9 cellular contexts compared by ENCODE assay signal in genomic region chr14:21039059-21039422, GRCh38. TPM values are rescaled to one million over a fixed set of nuclear protein-coding genes. Genes with fewer than 3 reads are reported as not detected.
DNase-seq lines count a peak whose midpoint lies in the region; ATAC-seq and TF ChIP-seq lines count a peak whose summit lies in the region.
"Had no signal": no experiment of that assay in that cellular context is flagged by ENCODE, and none has a peak within 500 bp of the region (broad histone marks: within the 10 kb centered on the region; RNA-seq: fewer than 3 reads in every experiment).

No MANE protein-coding gene starts in this region.

- peaks cover 17% of the 10 kb centered on the region for H3K27me3 Mint-ChIP-seq in activated T-helper 1 cell treated with anti-CD3 and anti-CD28 coated beads, Interleukin-12 subunit alpha, Interleukin-12 subunit beta, Interleukin-2, Interleukin-4 antibody, amounts not matched to agents 30 ng/mL and 10 ng/mL and 1 ng/mL, durations not matched to agents 14 hours and 24 hours and 36 hours (ENCODE audit: insufficient read depth)

- DNase-seq in NCI-H2029 (lab: John Stamatoyannopoulos, UW), result peak; percentile 65
- DNase-seq in colonic mucosa, result peak; percentile 88
- peak; percentile 82 to 94 (median 92) for DNase-seq in right lobe of liver
- peak in 48 of 49 donors; percentile 28 to 88 (median 78) for DNase-seq in substantia nigra (lab: John Stamatoyannopoulos, UW)
- no peak for DNase-seq in ecto neural progenitor cell (ENCODE audit: low spot score)
- no peak for DNase-seq in activated T-helper 1 cell treated with anti-CD3 and anti-CD28 coated beads, Interleukin-12 subunit alpha, Interleukin-12 subunit beta, Interleukin-2, Interleukin-4 antibody, amounts not matched to agents 30 ng/mL and 10 ng/mL and 1 ng/mL, durations not matched to agents 14 hours and 24 hours and 36 hours (ENCODE audit: low spot score)
- DNase-seq in germinal center (ENCODE audit: low spot score), result no peak
- DNase-seq: activated naive CD4-positive, alpha-beta T cell had no signal

- H3K4me3 ChIP-seq in colonic mucosa, result no peak overlapping the region
- H3K4me3 ChIP-seq in right lobe of liver, result no peak overlapping the region

- no peak overlapping the region for H3K27ac Mint-ChIP-seq in activated T-helper 1 cell treated with anti-CD3 and anti-CD28 coated beads, Interleukin-12 subunit alpha, Interleukin-12 subunit beta, Interleukin-2, Interleukin-4 antibody, amounts not matched to agents 30 ng/mL and 10 ng/mL and 1 ng/mL, durations not matched to agents 14 hours and 24 hours and 36 hours

- H3K27ac ChIP-seq in colonic mucosa (peak overlapping the region; percentile 69), right lobe of liver (peak overlapping the region; percentile 40 to 56 (median 46)), substantia nigra (ENCODE audit: low read depth, low read length, poor library complexity, severe bottlenecking) (peak overlapping the region; percentile 95)

- peak overlapping the region in 1 of 2 donors; percentile 30 for H3K9ac ChIP-seq in colonic mucosa (ENCODE audit: low read depth in 2 of 2, low read length in 2 of 2)

- no peaks in the 10 kb centered on the region for H3K9me3 ChIP-seq in colonic mucosa
- H3K9me3 ChIP-seq in right lobe of liver, result no peaks in the 10 kb centered on the region

- TF ChIP-seq CTCF in colonic mucosa (IDR thresholded peaks at IDR 0.05) (no peak), right lobe of liver (IDR thresholded peaks at IDR 0.05) (no peak)

- H3K36me3 Mint-ChIP-seq in activated T-helper 1 cell treated with anti-CD3 and anti-CD28 coated beads, Interleukin-12 subunit alpha, Interleukin-12 subunit beta, Interleukin-2, Interleukin-4 antibody, amounts not matched to agents 30 ng/mL and 10 ng/mL and 1 ng/mL, durations not matched to agents 14 hours and 24 hours and 36 hours (ENCODE audit: low read depth), result no peaks in the 10 kb centered on the region

- TF ChIP-seq POLR2A in right lobe of liver (IDR thresholded peaks at IDR 0.05), result peak; percentile 29

- H3K36me3 ChIP-seq in colonic mucosa (no peaks in the 10 kb centered on the region), right lobe of liver (no peaks in the 10 kb centered on the region)

- H3K4me1 Mint-ChIP-seq in activated T-helper 1 cell treated with anti-CD3 and anti-CD28 coated beads, Interleukin-12 subunit alpha, Interleukin-12 subunit beta, Interleukin-2, Interleukin-4 antibody, amounts not matched to agents 30 ng/mL and 10 ng/mL and 1 ng/mL, durations not matched to agents 14 hours and 24 hours and 36 hours (ENCODE audit: low read depth), result no peaks in the 10 kb centered on the region

- H3K27me3 ChIP-seq in colonic mucosa (no peaks in the 10 kb centered on the region), right lobe of liver (no peaks in the 10 kb centered on the region)

- H3K4me1 ChIP-seq in colonic mucosa (peaks cover 6% of the 10 kb centered on the region), right lobe of liver (peaks cover 2 to 56% (median 17%) of the 10 kb centered on the region in 4 donors)

- 13% methylated on average over 6 of the region's 7 CpGs for WGBS in right lobe of liver (ENCODE audit: insufficient coverage, low coverage, low lambda C conversion rate, missing lambda C conversion rate)

- intact Hi-C loops in colonic mucosa (cut with DNase I), result loop anchor here (10.0 kb wide), 1 partner anchor 184 kb away; no protein-coding TSS in a partner anchor
- intact Hi-C loops in right lobe of liver (cut with DNase I), result no loop called here
- intact Hi-C loops in activated T-helper 1 cell treated with anti-CD3 and anti-CD28 coated beads, Interleukin-12 subunit alpha, Interleukin-12 subunit beta, Interleukin-2, Interleukin-4 antibody, amounts not matched to agents 30 ng/mL and 10 ng/mL and 1 ng/mL, durations not matched to agents 14 hours and 24 hours and 36 hours (cut with micrococcal nuclease), result no loop called here

- H3K4me3 Mint-ChIP-seq in activated T-helper 1 cell treated with anti-CD3 and anti-CD28 coated beads, Interleukin-12 subunit alpha, Interleukin-12 subunit beta, Interleukin-2, Interleukin-4 antibody, amounts not matched to agents 30 ng/mL and 10 ng/mL and 1 ng/mL, durations not matched to agents 14 hours and 24 hours and 36 hours, result no peak overlapping the region

- ATAC-seq in right lobe of liver, result peak; percentile 82 to 92 (median 85)
- ATAC-seq in GM19328 (IDR thresholded peaks at IDR 0.05; ENCODE audit: unreplicated experiment), result no peak

- H3K9me3 Mint-ChIP-seq in activated T-helper 1 cell treated with anti-CD3 and anti-CD28 coated beads, Interleukin-12 subunit alpha, Interleukin-12 subunit beta, Interleukin-2, Interleukin-4 antibody, amounts not matched to agents 30 ng/mL and 10 ng/mL and 1 ng/mL, durations not matched to agents 14 hours and 24 hours and 36 hours, result no peaks in the 10 kb centered on the region

RNA-seq across cellular contexts. Expression of gene RNASE7, which starts 3.1 kb away (rescaled TPM):
- under 1 TPM; 0.16 to 0.30 TPM for total RNA-seq in colonic mucosa
- total RNA-seq in right lobe of liver, result under 1 TPM in 3 of 6 experiments, not detected in 3; 0.18 to 0.31 (median 0.22) TPM
- total RNA-seq in activated T-helper 1 cell treated with anti-CD3 and anti-CD28 coated beads, Interleukin-12 subunit alpha, Interleukin-12 subunit beta, Interleukin-2, Interleukin-4 antibody, amounts not matched to agents 30 ng/mL and 10 ng/mL and 1 ng/mL, durations not matched to agents 14 hours and 24 hours and 36 hours, result not detected in 2 replicates

RNA-seq across cellular contexts. Expression of gene RNASE13, which starts 4.4 kb away (rescaled TPM):
- total RNA-seq in colonic mucosa, result not detected
- not detected for total RNA-seq in right lobe of liver
- not detected in 2 replicates for total RNA-seq in activated T-helper 1 cell treated with anti-CD3 and anti-CD28 coated beads, Interleukin-12 subunit alpha, Interleukin-12 subunit beta, Interleukin-2, Interleukin-4 antibody, amounts not matched to agents 30 ng/mL and 10 ng/mL and 1 ng/mL, durations not matched to agents 14 hours and 24 hours and 36 hours

RNA-seq across cellular contexts. Expression of gene TPPP2, which starts 9.0 kb away (rescaled TPM):
- under 1 TPM in 1 of 2 donors, not detected in 1; 0.94 TPM for total RNA-seq in colonic mucosa
- 1 to 10 TPM in 3 of 6 experiments, under 1 TPM in 3; 0.24 to 3.4 (median 1.6) TPM for total RNA-seq in right lobe of liver
- not detected in 2 replicates for total RNA-seq in activated T-helper 1 cell treated with anti-CD3 and anti-CD28 coated beads, Interleukin-12 subunit alpha, Interleukin-12 subunit beta, Interleukin-2, Interleukin-4 antibody, amounts not matched to agents 30 ng/mL and 10 ng/mL and 1 ng/mL, durations not matched to agents 14 hours and 24 hours and 36 hours

RNA-seq across cellular contexts. Expression of gene NDRG2, which starts 14.2 kb away (rescaled TPM):
- 100 to 1,000 TPM; 136 to 171 TPM for total RNA-seq in colonic mucosa
- 100 to 1,000 TPM in 5 of 6 experiments, 10 to 100 TPM in 1; 92.2 to 255 (median 192) TPM for total RNA-seq in right lobe of liver
- total RNA-seq in activated T-helper 1 cell treated with anti-CD3 and anti-CD28 coated beads, Interleukin-12 subunit alpha, Interleukin-12 subunit beta, Interleukin-2, Interleukin-4 antibody, amounts not matched to agents 30 ng/mL and 10 ng/mL and 1 ng/mL, durations not matched to agents 14 hours and 24 hours and 36 hours, result 1.5 and 1.6 TPM in 2 replicates

RNA-seq across cellular contexts. Expression of gene RNASE8, which starts 18.6 kb away (rescaled TPM):
- total RNA-seq in colonic mucosa (not detected), right lobe of liver (not detected)
- total RNA-seq in activated T-helper 1 cell treated with anti-CD3 and anti-CD28 coated beads, Interleukin-12 subunit alpha, Interleukin-12 subunit beta, Interleukin-2, Interleukin-4 antibody, amounts not matched to agents 30 ng/mL and 10 ng/mL and 1 ng/mL, durations not matched to agents 14 hours and 24 hours and 36 hours, result not detected in 2 replicates

Comparison
In these comparisons a context has a peak if more than half of its experiments do, and no peak if none do; other contexts are left out.
1. DNase-seq: peak in NCI-H2029 (single experiment), colonic mucosa (single experiment), right lobe of liver (3 of 3) and substantia nigra (48 of 49); none in ecto neural progenitor cell (single experiment), activated T-helper 1 cell treated with anti-CD3 and anti-CD28 coated beads, Interleukin-12 subunit alpha, Interleukin-12 subunit beta, Interleukin-2, Interleukin-4 antibody, amounts not matched to agents 30 ng/mL and 10 ng/mL and 1 ng/mL, durations not matched to agents 14 hours and 24 hours and 36 hours (single experiment) and germinal center (single experiment).
2. Peak in every context shown above with its lines, with median percentiles within 50 percentile points of each other: H3K27ac ChIP-seq.